8 cellular contexts compared by ENCODE assay signal in the genomic region with DNA sequence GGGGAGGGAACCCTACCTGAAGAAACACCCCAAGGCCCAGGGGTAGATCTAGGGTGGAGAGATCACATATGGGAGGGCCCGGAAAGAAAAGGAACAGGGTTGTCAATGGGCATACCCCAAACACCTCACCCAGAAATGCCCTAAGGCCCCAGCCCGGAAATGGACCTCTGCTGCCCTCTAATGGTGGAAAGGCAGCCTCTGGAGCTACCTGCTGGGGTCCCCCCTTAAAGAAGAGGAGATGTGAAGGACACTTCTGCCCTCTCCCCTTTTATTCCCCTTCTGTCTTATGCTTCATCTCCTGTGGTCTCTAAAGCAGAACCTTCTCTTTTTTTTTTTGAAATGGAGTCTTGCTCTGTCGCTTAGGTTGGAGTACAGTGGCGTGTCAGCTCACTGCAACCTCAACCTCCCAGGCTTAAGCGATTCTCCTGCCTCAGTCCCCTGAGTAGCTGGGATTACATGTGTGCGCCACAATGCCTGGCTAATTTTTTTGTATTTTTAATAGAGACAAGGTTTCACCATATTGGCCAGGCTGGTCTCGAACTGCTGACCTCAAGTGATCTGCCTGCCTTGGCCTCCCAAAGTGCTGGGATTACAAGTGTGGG. TPM values are rescaled to one million over a fixed set of nuclear protein-coding genes. Genes with fewer than 3 reads are reported as not detected.
DNase-seq lines count a peak whose midpoint lies in the region; ATAC-seq and TF ChIP-seq lines count a peak whose summit lies in the region.

No MANE protein-coding gene starts in this region.

- TF ChIP-seq CTCF in GM12872 (IDR thresholded peaks at IDR 0.05; ENCODE audit: insufficient read depth, low read depth, low read length) = peak; percentile 96

- peak; percentile 79 for DNase-seq in 8988T
- peak; percentile 36 for DNase-seq in NCI-H345 treated with DMSO at 0.1 percent for 48 hours (lab: John Stamatoyannopoulos, UW; ENCODE audit: unreplicated experiment)
- peak; percentile 83 to 89 for DNase-seq in activated CD4-positive, alpha-beta T cell treated with anti-CD3 and anti-CD28 coated beads, Interleukin-2, amount 50 U/mL, for 4 hours
- peak; percentile 77 for DNase-seq in dermis blood vessel endothelial cell
- DNase-seq in medulla oblongata (ENCODE audit: extremely low spot score) = peak; percentile 86
- DNase-seq in stimulated activated CD8-positive, alpha-beta memory T cell treated with anti-CD3 and anti-CD28 coated beads, Interleukin-15, amount 100 ng/mL, for 48 hours (ENCODE audit: low read depth in 2 of 2) = peak; percentile 65 to 72

- no peak for ATAC-seq in HG02623 (IDR thresholded peaks at IDR 0.05; ENCODE audit: unreplicated experiment)

RNA-seq across cellular contexts. Expression of a gene that starts 0.4 kb away (rescaled TPM):
- 0.34 and 0.37 TPM in 2 replicates for total RNA-seq in dermis blood vessel endothelial cell

RNA-seq across cellular contexts. Expression of a gene that starts 40.0 kb away (rescaled TPM):
- not detected in 2 replicates for total RNA-seq in dermis blood vessel endothelial cell

RNA-seq across cellular contexts. Expression of a gene that starts 44.4 kb away (rescaled TPM):
- not detected in 2 replicates for total RNA-seq in dermis blood vessel endothelial cell

RNA-seq across cellular contexts. Expression of a gene that starts 47.7 kb away (rescaled TPM):
- 40.0 and 73.4 TPM in 2 replicates for total RNA-seq in dermis blood vessel endothelial cell

Comparison
In these comparisons a context has a peak if more than half of its experiments do, and no peak if none do; other contexts are left out.
1. DNase-seq: peak in every context shown above with its lines; median percentile 86 in activated CD4-positive, alpha-beta T cell treated with anti-CD3 and anti-CD28 coated beads, Interleukin-2, amount 50 U/mL, for 4 hours; 86 in medulla oblongata; 79 in 8988T; 77 in dermis blood vessel endothelial cell; 68 in stimulated activated CD8-positive, alpha-beta memory T cell treated with anti-CD3 and anti-CD28 coated beads, Interleukin-15, amount 100 ng/mL, for 48 hours; 36 in NCI-H345 treated with DMSO at 0.1 percent for 48 hours.